ENCODE assay signal across 1 cellular context in the genomic region with DNA sequence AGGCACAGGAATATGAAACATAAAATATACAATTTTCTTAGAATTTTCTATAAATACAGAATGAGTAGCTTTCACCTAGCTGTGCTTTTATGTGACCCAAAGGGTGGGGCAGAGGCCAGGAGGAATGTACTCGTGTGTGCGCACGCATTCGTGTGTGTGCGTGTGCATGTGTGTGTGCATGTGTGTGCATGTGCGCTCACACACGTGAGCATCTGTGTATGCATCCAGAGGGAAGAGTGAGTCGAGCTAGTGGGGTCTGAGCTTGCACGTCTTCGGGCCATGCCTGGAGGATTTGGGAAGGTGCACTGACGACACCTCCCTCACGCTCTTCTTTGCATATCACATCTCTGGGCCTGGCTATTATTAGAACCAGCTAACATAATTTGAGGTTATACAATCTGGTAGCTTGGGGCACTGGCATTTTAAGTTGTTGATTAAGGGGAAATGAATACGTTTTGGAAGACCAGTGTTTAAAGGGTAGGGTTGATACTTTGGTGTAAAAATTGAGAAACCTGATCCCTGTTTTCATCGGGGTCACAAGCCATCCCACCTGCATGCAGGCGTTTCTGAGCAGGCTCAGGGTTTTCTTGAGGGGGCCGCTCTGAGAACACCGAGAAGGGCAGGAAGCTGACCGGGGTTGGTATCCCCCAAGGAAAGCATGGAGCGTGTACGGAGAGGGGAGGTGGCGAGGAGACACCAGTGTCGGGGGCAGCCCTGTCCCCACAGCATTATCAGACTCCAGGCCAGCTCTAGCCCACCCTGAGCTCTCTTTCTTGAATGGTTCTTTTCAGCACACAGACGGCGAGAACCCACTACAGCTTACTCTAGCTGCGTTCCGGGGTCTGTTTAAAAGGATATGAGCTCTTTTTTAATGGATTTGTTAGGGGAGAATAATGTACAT.
TF ChIP-seq lines count a peak whose summit lies in the region.

No MANE protein-coding gene starts in this region.

TF ChIP-seq in GM12878, 131 proteins besides CTCF, POLR2A, EP300 and RAD21:
- no peak for TF ChIP-seq BCL11A (IDR thresholded peaks at IDR 0.05; ENCODE audit: low read depth, low read length)
- no peak for TF ChIP-seq ZNF24 (IDR thresholded peaks at IDR 0.05)
- TF ChIP-seq RBBP5 (conservative IDR thresholded peaks at IDR 0.05), result no peak
- TF ChIP-seq, protein P1, sequence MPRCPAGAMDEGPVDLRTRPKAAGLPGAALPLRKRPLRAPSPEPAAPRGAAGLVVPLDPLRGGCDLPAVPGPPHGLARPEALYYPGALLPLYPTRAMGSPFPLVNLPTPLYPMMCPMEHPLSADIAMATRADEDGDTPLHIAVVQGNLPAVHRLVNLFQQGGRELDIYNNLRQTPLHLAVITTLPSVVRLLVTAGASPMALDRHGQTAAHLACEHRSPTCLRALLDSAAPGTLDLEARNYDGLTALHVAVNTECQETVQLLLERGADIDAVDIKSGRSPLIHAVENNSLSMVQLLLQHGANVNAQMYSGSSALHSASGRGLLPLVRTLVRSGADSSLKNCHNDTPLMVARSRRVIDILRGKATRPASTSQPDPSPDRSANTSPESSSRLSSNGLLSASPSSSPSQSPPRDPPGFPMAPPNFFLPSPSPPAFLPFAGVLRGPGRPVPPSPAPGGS (IDR thresholded peaks at IDR 0.05; ENCODE audit: borderline replicate concordance, insufficient read depth, low read depth, low read length, poor library complexity, severe bottlenecking), result peak; percentile 59
- TF ChIP-seq, protein P2, sequence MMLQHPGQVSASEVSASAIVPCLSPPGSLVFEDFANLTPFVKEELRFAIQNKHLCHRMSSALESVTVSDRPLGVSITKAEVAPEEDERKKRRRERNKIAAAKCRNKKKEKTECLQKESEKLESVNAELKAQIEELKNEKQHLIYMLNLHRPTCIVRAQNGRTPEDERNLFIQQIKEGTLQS (IDR thresholded peaks at IDR 0.05; ENCODE audit: borderline replicate concordance, extremely low read depth, low read depth, low read length), result no peak
- no peak for TF ChIP-seq IKZF2 (IDR thresholded peaks at IDR 0.05)
- no peak for TF ChIP-seq ZNF384 (IDR thresholded peaks at IDR 0.05; ENCODE audit: borderline replicate concordance, low read depth, low read length)
- TF ChIP-seq GATAD2B (conservative IDR thresholded peaks at IDR 0.05; ENCODE audit: low read depth), result no peak
- TF ChIP-seq, protein P3, sequence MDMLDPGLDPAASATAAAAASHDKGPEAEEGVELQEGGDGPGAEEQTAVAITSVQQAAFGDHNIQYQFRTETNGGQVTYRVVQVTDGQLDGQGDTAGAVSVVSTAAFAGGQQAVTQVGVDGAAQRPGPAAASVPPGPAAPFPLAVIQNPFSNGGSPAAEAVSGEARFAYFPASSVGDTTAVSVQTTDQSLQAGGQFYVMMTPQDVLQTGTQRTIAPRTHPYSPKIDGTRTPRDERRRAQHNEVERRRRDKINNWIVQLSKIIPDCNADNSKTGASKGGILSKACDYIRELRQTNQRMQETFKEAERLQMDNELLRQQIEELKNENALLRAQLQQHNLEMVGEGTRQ (IDR thresholded peaks at IDR 0.05; ENCODE audit: borderline replicate concordance, low read depth, low read length), result no peak
- no peak for TF ChIP-seq BRCA1 (IDR thresholded peaks at IDR 0.05; ENCODE audit: low read depth, low read length)
- TF ChIP-seq POLR2AphosphoS5 (IDR thresholded peaks at IDR 0.05; ENCODE audit: low read length), result 0 out of 2 replicates have a peak, but pooled peaks have one; percentile 35
- TF ChIP-seq RB1 (IDR thresholded peaks at IDR 0.05; ENCODE audit: borderline replicate concordance), result no peak
- no peak for TF ChIP-seq EGR1 (IDR thresholded peaks at IDR 0.05; ENCODE audit: borderline replicate concordance in 1 of 2, low read depth in 2 of 2, low read length in 2 of 2)
- TF ChIP-seq NR2F1 (conservative IDR thresholded peaks at IDR 0.05), result no peak
TF ChIP-seq in GM12878: peak in this region for 2.
